Comparison of ENCODE assay signal across 7 cellular contexts in the genomic region with DNA sequence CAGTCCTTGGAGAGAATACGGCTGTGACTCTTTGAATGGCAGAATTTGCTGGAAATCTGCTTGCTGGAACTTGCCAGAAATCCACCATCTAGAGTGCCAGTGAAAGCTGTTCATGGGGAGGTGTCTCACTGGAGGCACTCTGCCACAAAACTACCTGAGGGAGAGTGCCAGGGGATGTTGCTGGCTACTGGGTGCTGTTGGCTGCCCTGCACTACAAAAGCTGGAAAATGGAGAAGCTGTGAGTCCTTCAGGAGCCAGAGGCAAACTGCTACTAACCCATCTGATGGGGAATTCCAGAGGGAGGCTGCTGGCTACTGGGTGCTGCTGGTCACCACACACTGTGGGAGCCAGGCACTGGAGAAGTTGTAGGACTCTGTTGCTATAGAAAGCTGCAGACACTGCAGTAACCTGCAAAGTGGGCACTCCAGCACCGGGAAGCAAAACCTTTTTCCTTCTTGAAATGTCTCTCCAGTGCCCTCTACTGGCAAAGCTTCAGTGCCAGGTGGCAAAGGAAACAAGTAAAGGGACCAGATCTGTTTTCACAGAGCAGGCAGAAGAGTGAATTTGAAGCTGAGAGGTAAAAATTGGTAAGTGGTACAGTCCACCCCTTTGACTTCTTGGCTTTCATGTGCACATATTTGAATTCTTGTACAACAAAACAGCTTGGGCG. TPM values are rescaled to one million over a fixed set of nuclear protein-coding genes. Genes with fewer than 3 reads are reported as not detected.
DNase-seq lines count a peak whose midpoint lies in the region; ATAC-seq and TF ChIP-seq lines count a peak whose summit lies in the region.

No MANE protein-coding gene starts in this region.

- TF ChIP-seq CTCF in GM12865 (IDR thresholded peaks at IDR 0.05; ENCODE audit: insufficient read depth, low read depth, low read length, missing control alignments) (peak; percentile 60), astrocyte of the spinal cord (IDR thresholded peaks at IDR 0.05; ENCODE audit: low read depth, low read length) (peak; percentile 79)

- no peak overlapping the region for H3K27ac Mint-ChIP-seq in T-helper 17 cell

- peak; percentile 57 for DNase-seq in GM12865 (ENCODE audit: low read depth)
- DNase-seq in NCI-H1417 treated with DMSO at 0.1 percent for 48 hours (lab: John Stamatoyannopoulos, UW), result peak; percentile 36
- DNase-seq in T-helper 17 cell, result peak in 2 of 3 donors; percentile 8 to 26
- peak; percentile 61 for DNase-seq in astrocyte of the spinal cord (ENCODE audit: low read depth, low spot score)
- peak; percentile 45 for DNase-seq in inferior parietal cortex (ENCODE audit: extremely low spot score)
- DNase-seq in stimulated activated CD4-positive, alpha-beta T cell treated with anti-CD3 and anti-CD28 coated beads, Interleukin-2, amount 100 ng/mL, for 4 hours (ENCODE audit: low read depth), result peak; percentile 26

- no peak overlapping the region for H3K4me3 Mint-ChIP-seq in T-helper 17 cell

- in situ Hi-C loops in astrocyte of the spinal cord (cut with HindIII; ENCODE audit: low sequenced_read_pairs), result no loop called here

- ATAC-seq in T-helper 17 cell, result peak; percentile 59
- no peak for ATAC-seq in HG03520 (IDR thresholded peaks at IDR 0.05; ENCODE audit: unreplicated experiment)

- no peaks in the 10 kb centered on the region for H3K4me1 Mint-ChIP-seq in T-helper 17 cell

- H3K36me3 Mint-ChIP-seq in T-helper 17 cell (ENCODE audit: low read depth), result no peaks in the 10 kb centered on the region

- peaks cover 11% of the 10 kb centered on the region for H3K27me3 Mint-ChIP-seq in T-helper 17 cell

- H3K9me3 ChIP-seq in T-helper 17 cell (ENCODE audit: control insufficient read depth, low read length, poor library complexity, severe bottlenecking), result no peaks in the 10 kb centered on the region

- H3K4me3 ChIP-seq in GM12865 (ENCODE audit: low read depth, low read length) (no peak overlapping the region), astrocyte of the spinal cord (ENCODE audit: low read depth, low read length) (no peak overlapping the region)

RNA-seq across cellular contexts. Expression of gene HSD17B10, which starts 47.8 kb away (rescaled TPM):
- 10 to 100 TPM; 41.0 to 43.4 TPM for total RNA-seq in T-helper 17 cell

RNA-seq across cellular contexts. Expression of gene RIBC1, which starts 59.3 kb away (rescaled TPM):
- 1 to 10 TPM; 1.5 to 1.6 TPM for total RNA-seq in T-helper 17 cell

RNA-seq across cellular contexts. Expression of gene SMC1A, which starts 59.5 kb away (rescaled TPM):
- 10 to 100 TPM; 43.4 to 47.6 TPM for total RNA-seq in T-helper 17 cell
